Comparison of ENCODE assay signal across 9 cellular contexts in genomic region chr5:59296317-59297264, GRCh38.
DNase-seq lines count a peak whose midpoint lies in the region; ATAC-seq and TF ChIP-seq lines count a peak whose summit lies in the region.
"Had no signal": no experiment of that assay in that cellular context is flagged by ENCODE, and none has a peak within 500 bp of the region (broad histone marks: within the 10 kb centered on the region; RNA-seq: fewer than 3 reads in every experiment).

No MANE protein-coding gene starts in this region.

- DNase-seq in A172 (ENCODE audit: low spot score): peak; percentile 45
- DNase-seq in HT-29 (ENCODE audit: low spot score): peak; percentile 60
- peak; percentile 42 to 58 for DNase-seq in cardiac fibroblast (ENCODE audit: low read depth in 2 of 2)
- peak; percentile 69 to 76 for DNase-seq in lung microvascular endothelial cell (ENCODE audit: low read depth in 2 of 2)
- DNase-seq in NCI-H146 treated with DMSO at 0.1 percent for 48 hours (lab: John Stamatoyannopoulos, UW; ENCODE audit: unreplicated experiment): no peak
- no peak for DNase-seq in amygdala (lab: John Stamatoyannopoulos, UW)
- no peak for DNase-seq in NCI-H526 treated with DMSO at 0.1 percent for 48 hours (lab: John Stamatoyannopoulos, UW)
- DNase-seq: NCI-H2081 had no signal

- H3K4me3 ChIP-seq in cardiac fibroblast (replicated peaks in 1 of 2; ENCODE audit: low read depth in 2 of 2, low read length in 2 of 2): peak overlapping the region in 1 of 2 donors; percentile 44

- ATAC-seq in HG02763 (IDR thresholded peaks at IDR 0.05; ENCODE audit: unreplicated experiment): no peak

- no peak for TF ChIP-seq CTCF in cardiac fibroblast (IDR thresholded peaks at IDR 0.05; ENCODE audit: low read depth, low read length)

Comparison
In these comparisons a context has a peak if more than half of its experiments do, and no peak if none do; other contexts are left out.
1. DNase-seq: peak in A172 (single experiment), HT-29 (single experiment), cardiac fibroblast (2 of 2) and lung microvascular endothelial cell (2 of 2); none in NCI-H146 treated with DMSO at 0.1 percent for 48 hours (single experiment), amygdala (0 of 56) and NCI-H526 treated with DMSO at 0.1 percent for 48 hours (single experiment).